ENCODE assay signal across 8 cellular contexts in genomic region chr16:29963021-29963743, GRCh38. TPM values are rescaled to one million over a fixed set of nuclear protein-coding genes. Genes with fewer than 3 reads are reported as not detected.
DNase-seq lines count a peak whose midpoint lies in the region; ATAC-seq, FAIRE-seq and TF ChIP-seq lines count a peak whose summit lies in the region.

No MANE protein-coding gene starts in this region.

- no peaks in the 10 kb centered on the region for H3K9me3 ChIP-seq in CD8-positive, alpha-beta T cell (ENCODE audit: low read length)
- H3K9me3 ChIP-seq in prostate gland: no peaks in the 10 kb centered on the region

- peak overlapping the region; percentile 95 for H3K27ac Mint-ChIP-seq in CD8-positive, alpha-beta T cell

- DNase-seq in CD8-positive, alpha-beta T cell: no peak
- DNase-seq in RWPE1 (ENCODE audit: low spot score): no peak
- DNase-seq in epithelial cell of proximal tubule (ENCODE audit: low read depth): no peak
- DNase-seq in prostate gland (ENCODE audit: low spot score): no peak
- DNase-seq in EL: no peak
- no peak for DNase-seq in dermis blood vessel endothelial cell
- no peak for DNase-seq in H54 (ENCODE audit: insufficient read length, low spot score)
- no peak for DNase-seq in occipital lobe (lab: John Stamatoyannopoulos, UW)

- no peaks in the 10 kb centered on the region for H3K9me3 Mint-ChIP-seq in CD8-positive, alpha-beta T cell

- no peaks in the 10 kb centered on the region for H3K27me3 ChIP-seq in CD8-positive, alpha-beta T cell (ENCODE audit: insufficient read depth, low read length)
- no peaks in the 10 kb centered on the region for H3K27me3 ChIP-seq in prostate gland (replicated peaks; ENCODE audit: insufficient read depth)

- peaks cover 16% of the 10 kb centered on the region for H3K36me3 Mint-ChIP-seq in CD8-positive, alpha-beta T cell

- peak overlapping the region; percentile 75 for H3K27ac ChIP-seq in CD8-positive, alpha-beta T cell (ENCODE audit: low read depth, low read length)
- H3K27ac ChIP-seq in RWPE1 (peak overlapping the region; percentile 89), prostate gland (peak overlapping the region; percentile 90 to 93)

- no peak overlapping the region for H3K4me3 ChIP-seq in CD8-positive, alpha-beta T cell (ENCODE audit: low read depth, low read length)
- H3K4me3 ChIP-seq in epithelial cell of proximal tubule (ENCODE audit: low read depth, low read length) (peak overlapping the region; percentile 64), prostate gland (peak overlapping the region in 1 of 2 donors; percentile 71)

- FAIRE-seq in H54 (lab: Jason Lieb, UNC): no peak

- H3K4me3 Mint-ChIP-seq in CD8-positive, alpha-beta T cell: peak overlapping the region; percentile 89

- peaks cover 3% of the 10 kb centered on the region for H3K36me3 ChIP-seq in CD8-positive, alpha-beta T cell (ENCODE audit: insufficient read depth, low read length)
- H3K36me3 ChIP-seq in prostate gland: no peaks in the 10 kb centered on the region

- CTCF ChIA-PET in CD8-positive, alpha-beta T cell (lab: Charles Lee): interaction anchor here (0.8 to 1.3 kb wide), 2 partner anchors 10 to 264 kb away, joined by 3 read pairs; no protein-coding TSS in a partner anchor
- CTCF ChIA-PET in RWPE1 (lab: Yijun Ruan, JAX): interaction anchor here (0.5 kb wide), 1 partner anchor 9 kb away, joined by 3 read pairs; no protein-coding TSS in a partner anchor

- intact Hi-C loops in CD8-positive, alpha-beta T cell (cut with DNase I, micrococcal nuclease): no loop called here
- intact Hi-C loops in prostate gland (cut with DNase I): loop anchor here (10.0 kb wide), 1 partner anchor 138 kb away; the partner anchor contains the start of gene MVP

- no peak for TF ChIP-seq CTCF in CD8-positive, alpha-beta T cell (IDR thresholded peaks at IDR 0.05)
- no peak for TF ChIP-seq CTCF in RWPE1 (conservative IDR thresholded peaks at IDR 0.05; ENCODE audit: low read depth)
- TF ChIP-seq CTCF in epithelial cell of proximal tubule (conservative IDR thresholded peaks at IDR 0.05; ENCODE audit: low read depth, low read length): no peak
- no peak for TF ChIP-seq CTCF in prostate gland (IDR thresholded peaks at IDR 0.05)

- TF ChIP-seq POLR2A in prostate gland (IDR thresholded peaks at IDR 0.05) (no peak), H54 (IDR thresholded peaks at IDR 0.05; ENCODE audit: low read depth, low read length) (no peak)

- peaks cover 19% of the 10 kb centered on the region for H3K4me1 ChIP-seq in CD8-positive, alpha-beta T cell (ENCODE audit: insufficient read depth, low read length)
- no peaks in the 10 kb centered on the region for H3K4me1 ChIP-seq in prostate gland (replicated peaks)

- 88% methylated on average over 14 of the region's 14 CpGs for WGBS in prostate gland

- no peak for ATAC-seq in CD8-positive, alpha-beta T cell

- POLR2A ChIA-PET in CD8-positive, alpha-beta T cell (lab: Charles Lee): interaction anchor here (0.6 to 4.3 kb wide), 4 partner anchors 10 to 63 kb away, joined by 3 to 54 read pairs (median 14); partner anchors contain the start of genes KCTD13, SEZ6L2 and TAOK2
- POLR2A ChIA-PET in RWPE1 (lab: Yijun Ruan, JAX; ENCODE audit: low non-redundant PET): interaction anchor here (0.6 to 0.8 kb wide), 2 partner anchors 10 to 146 kb away, joined by 4 to 13 read pairs; partner anchors contain the start of gene TAOK2

- H3K27me3 Mint-ChIP-seq in CD8-positive, alpha-beta T cell (ENCODE audit: low read depth): no peaks in the 10 kb centered on the region

- H3K4me1 Mint-ChIP-seq in CD8-positive, alpha-beta T cell (ENCODE audit: low read depth): peaks cover 26% of the 10 kb centered on the region

RNA-seq across cellular contexts. Expression of gene TMEM219, which starts 1.3 kb away (rescaled TPM):
- 10 to 100 TPM; 41.5 to 50.2 TPM for total RNA-seq in CD8-positive, alpha-beta T cell
- 92.1 and 139 TPM in 2 replicates for total RNA-seq in epithelial cell of proximal tubule
- total RNA-seq in prostate gland: 100 to 1,000 TPM; 188 to 218 TPM
- total RNA-seq in dermis blood vessel endothelial cell: 61.6 and 125 TPM in 2 replicates
- 22.5 TPM for total RNA-seq in occipital lobe

RNA-seq across cellular contexts. Expression of gene TAOK2, which starts 10.5 kb away (rescaled TPM):
- total RNA-seq in CD8-positive, alpha-beta T cell: 10 to 100 TPM; 12.2 to 12.8 TPM
- 31.6 and 31.9 TPM in 2 replicates for total RNA-seq in epithelial cell of proximal tubule
- 10 to 100 TPM; 43.8 to 97.4 TPM for total RNA-seq in prostate gland
- total RNA-seq in dermis blood vessel endothelial cell: 159 and 160 TPM in 2 replicates
- total RNA-seq in occipital lobe: 49.8 TPM

RNA-seq across cellular contexts. Expression of gene HIRIP3, which starts 32.2 kb away (rescaled TPM):
- 10 to 100 TPM; 10.3 to 10.5 TPM for total RNA-seq in CD8-positive, alpha-beta T cell
- total RNA-seq in epithelial cell of proximal tubule (9.5 and 14.0 TPM in 2 replicates), prostate gland (10 to 100 TPM; 10.8 to 22.4 TPM), dermis blood vessel endothelial cell (6.3 and 9.3 TPM in 2 replicates), occipital lobe (13.1 TPM)

RNA-seq across cellular contexts. Expression of gene INO80E, which starts 32.9 kb away (rescaled TPM):
- total RNA-seq in CD8-positive, alpha-beta T cell: 10 to 100 TPM; 49.8 to 59.4 TPM
- total RNA-seq in epithelial cell of proximal tubule (86.9 and 108 TPM in 2 replicates), prostate gland (100 to 1,000 TPM in 1 of 2 donors, 10 to 100 TPM in 1; 51.8 to 113 TPM), dermis blood vessel endothelial cell (21.4 and 22.3 TPM in 2 replicates), occipital lobe (27.8 TPM)

RNA-seq across cellular contexts. Expression of gene KCTD13, which starts 37.2 kb away (rescaled TPM):
- 10 to 100 TPM; 39.7 to 41.6 TPM for total RNA-seq in CD8-positive, alpha-beta T cell
- total RNA-seq in epithelial cell of proximal tubule (6.6 and 17.4 TPM in 2 replicates), prostate gland (100 to 1,000 TPM in 1 of 2 donors, 10 to 100 TPM in 1; 15.9 to 134 TPM), dermis blood vessel endothelial cell (7.7 and 15.7 TPM in 2 replicates), occipital lobe (15.6 TPM)
